Comparison of ENCODE assay signal across 14 cellular contexts in the genomic region with DNA sequence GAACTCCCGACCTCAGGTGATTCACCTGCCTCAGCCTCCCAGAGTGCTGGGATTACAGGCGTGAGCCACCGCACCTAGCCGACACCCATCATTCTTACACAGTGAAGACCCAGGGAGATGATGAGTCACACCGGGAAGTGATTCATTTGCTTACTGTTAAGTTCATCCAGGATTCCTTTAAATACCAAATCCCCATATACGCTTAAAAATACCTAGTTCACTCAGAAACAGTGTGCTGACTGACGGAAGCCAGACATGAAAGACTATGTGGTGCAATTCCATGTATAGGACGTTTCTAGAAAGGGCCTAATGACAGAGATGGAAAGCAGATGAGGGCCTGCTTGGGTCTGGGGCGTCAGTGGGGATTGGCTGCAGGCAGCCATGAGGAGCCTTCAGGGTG.
DNase-seq lines count a peak whose midpoint lies in the region; ATAC-seq, FAIRE-seq and TF ChIP-seq lines count a peak whose summit lies in the region.
"Had no signal": no experiment of that assay in that cellular context is flagged by ENCODE, and none has a peak within 500 bp of the region (broad histone marks: within the 10 kb centered on the region; RNA-seq: fewer than 3 reads in every experiment).

No MANE protein-coding gene starts in this region.

- ATAC-seq in GM18519 (IDR thresholded peaks at IDR 0.05; ENCODE audit: low FRiP score, unreplicated experiment): no peak
- ATAC-seq: stimulated activated effector memory CD8-positive, alpha-beta T cell treated with anti-CD3 and anti-CD28 coated beads, Interleukin-12 subunit alpha, Interleukin-12 subunit beta, amount 100 ng/mL, for 72 hours had no signal

- no peak overlapping the region for H3K9ac ChIP-seq in mesendoderm (ENCODE audit: low read length)

- in situ Hi-C loops in astrocyte of the spinal cord (cut with HindIII; ENCODE audit: low sequenced_read_pairs): no loop called here

- FAIRE-seq in HTR-8/SVneo (lab: Jason Lieb, UNC): no peak

- no peak overlapping the region for H3K56ac ChIP-seq in mesendoderm (ENCODE audit: low read length)

- DNase-seq in ELR (ENCODE audit: low read depth) (peak; percentile 96), HTR-8/SVneo (ENCODE audit: insufficient read length, low spot score) (peak; percentile 64), astrocyte of the spinal cord (ENCODE audit: low read depth, low spot score) (peak; percentile 83), mesendoderm (peak; percentile 16), NCI-H146 treated with DMSO at 0.1 percent for 48 hours (lab: John Stamatoyannopoulos, UW; ENCODE audit: unreplicated experiment) (no peak), GM19240 (ENCODE audit: insufficient read length, low spot score) (no peak)
- DNase-seq: activated CD4-positive, alpha-beta T cell treated with anti-CD3 and anti-CD28 coated beads, Interleukin-2, amount 10 ng/mL, durations not matched to agents 7 days and 5 days; activated naive CD8-positive, alpha-beta T cell treated with anti-CD3 and anti-CD28 coated beads, Interleukin-2, amount 10 ng/mL, durations not matched to agents 7 days and 5 days; effector memory CD4-positive, alpha-beta T cell; naive B cell; NCI-H1417 treated with DMSO at 0.1 percent for 48 hours; NCI-H748 treated with DMSO at 0.1 percent for 48 hours had no signal

- H3K36me3 ChIP-seq in mesendoderm (ENCODE audit: control insufficient read depth, insufficient read depth, low read length): no peaks in the 10 kb centered on the region

- no peak overlapping the region for H2AK5ac ChIP-seq in mesendoderm (ENCODE audit: low read length)

- no peaks in the 10 kb centered on the region for H3K79me2 ChIP-seq in mesendoderm (ENCODE audit: control insufficient read depth, insufficient read depth, low read length)

- no peak overlapping the region for H3K4me2 ChIP-seq in mesendoderm (ENCODE audit: low read length)

- no peak overlapping the region for H4K8ac ChIP-seq in mesendoderm (ENCODE audit: low read depth, low read length)

- no peak overlapping the region for H3K4ac ChIP-seq in mesendoderm (ENCODE audit: low read depth, low read length)

- no peak overlapping the region for H4K5ac ChIP-seq in mesendoderm (ENCODE audit: low read length)

- H3K18ac ChIP-seq in mesendoderm (ENCODE audit: low read length): no peak overlapping the region

- H2BK15ac ChIP-seq in mesendoderm (replicated peaks; ENCODE audit: low read depth): no peak overlapping the region

- H3K4me3 ChIP-seq in astrocyte of the spinal cord (ENCODE audit: low read depth, low read length) (no peak overlapping the region), mesendoderm (ENCODE audit: low read length) (no peak overlapping the region)

- H3K27ac ChIP-seq in mesendoderm (ENCODE audit: low read depth, low read length): no peak overlapping the region

- H3K23ac ChIP-seq in mesendoderm (ENCODE audit: low read length): no peak overlapping the region

- no peaks in the 10 kb centered on the region for H3K79me1 ChIP-seq in mesendoderm (ENCODE audit: low read length)

- no peak overlapping the region for H2BK120ac ChIP-seq in mesendoderm (ENCODE audit: low read depth, low read length)

- no peaks in the 10 kb centered on the region for H3K4me1 ChIP-seq in mesendoderm (ENCODE audit: control insufficient read depth, low read depth, low read length)

- no peak for TF ChIP-seq CTCF in astrocyte of the spinal cord (IDR thresholded peaks at IDR 0.05; ENCODE audit: low read depth, low read length)

- no peaks in the 10 kb centered on the region for H3K27me3 ChIP-seq in mesendoderm (ENCODE audit: insufficient read depth, low read length, poor library complexity)

- no peak overlapping the region for H2BK5ac ChIP-seq in mesendoderm (ENCODE audit: low read length)

- no CpG with 5 or more reads among the region's 9 CpGs for WGBS in mesendoderm (ENCODE audit: extremely low coverage, insufficient coverage, low lambda C conversion rate)

Comparison
In these comparisons a context has a peak if more than half of its experiments do, and no peak if none do; other contexts are left out.
1. DNase-seq: peak in ELR (single experiment), HTR-8/SVneo (single experiment), astrocyte of the spinal cord (single experiment) and mesendoderm (single experiment); none in NCI-H146 treated with DMSO at 0.1 percent for 48 hours (single experiment) and GM19240 (single experiment).